Comparison of ENCODE assay signal across 8 cellular contexts in the genomic region with DNA sequence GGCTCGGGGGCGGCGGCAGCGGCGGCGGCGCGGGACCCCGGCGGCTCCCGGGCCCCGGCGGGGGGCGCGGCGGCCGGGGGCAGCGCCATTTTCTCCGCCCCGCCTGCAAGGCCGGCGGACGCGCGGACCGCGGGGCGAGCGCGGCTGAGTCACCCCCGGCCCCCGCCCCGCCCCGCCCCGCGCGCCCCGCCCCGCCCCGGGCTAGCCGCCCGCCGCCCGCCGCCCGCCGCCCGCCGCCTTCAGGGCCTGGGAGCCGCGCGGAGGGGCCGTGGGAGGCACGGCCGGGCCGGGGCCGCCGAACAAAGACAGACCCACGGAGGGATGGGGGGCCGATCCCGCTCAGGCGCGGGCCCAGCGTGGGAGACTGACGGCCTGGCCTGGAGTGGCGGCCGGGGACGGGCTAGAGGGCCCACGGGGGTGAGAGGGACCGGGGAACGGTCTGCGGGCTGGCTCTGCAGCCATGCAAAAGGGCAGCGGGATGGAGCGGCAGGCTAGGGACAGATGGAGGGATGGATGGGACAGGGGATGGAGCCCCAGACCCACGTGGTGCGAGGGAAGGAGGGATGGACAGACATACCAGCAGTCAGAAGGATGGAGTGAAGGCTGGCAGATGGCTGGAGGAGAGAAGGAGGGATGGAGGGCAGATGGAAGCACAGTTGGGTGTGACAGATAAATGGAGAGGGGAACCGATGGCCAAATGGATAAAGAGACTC. TPM values are rescaled to one million over a fixed set of nuclear protein-coding genes. Genes with fewer than 3 reads are reported as not detected.
DNase-seq lines count a peak whose midpoint lies in the region; ATAC-seq and TF ChIP-seq lines count a peak whose summit lies in the region.

EIF4E3 (minus strand) TSS at position 124 of the 713 bp plus-strand sequence; CDS start at position 89, 35 bp downstream.

- no peaks in the 10 kb centered on the region for H3K36me3 Mint-ChIP-seq in progenitor cell of endocrine pancreas (ENCODE audit: insufficient read depth)

- TF ChIP-seq POLR2A in adrenal gland (IDR thresholded peaks at IDR 0.05), result no peak

- no peaks in the 10 kb centered on the region for H3K9me3 ChIP-seq in adrenal gland (replicated peaks in 1 of 3)

- TF ChIP-seq CTCF in adrenal gland (IDR thresholded peaks at IDR 0.05) (no peak), progenitor cell of endocrine pancreas (IDR thresholded peaks at IDR 0.05; ENCODE audit: unreplicated experiment) (no peak)

- peak; percentile 94 for DNase-seq in GM03348 (ENCODE audit: low spot score)
- DNase-seq in HEK293T (ENCODE audit: extremely low spot score), result peak; percentile 72
- peak; percentile 37 for DNase-seq in RPMI7951 (ENCODE audit: low read depth)
- peak in 5 of 7 donors; percentile 22 to 33 (median 29) for DNase-seq in adrenal gland
- DNase-seq in left ventricle myocardium superior, result peak; percentile 69
- peak; percentile 15 for DNase-seq in progenitor cell of endocrine pancreas (ENCODE audit: low spot score, unreplicated experiment)
- DNase-seq in NCI-H1105 treated with DMSO at 0.1 percent for 48 hours (lab: John Stamatoyannopoulos, UW), result no peak
- DNase-seq in A172 (ENCODE audit: low spot score), result no peak

- CTCF ChIA-PET in HEK293T (lab: Yijun Ruan, JAX), result no interaction called here

- H3K4me3 ChIP-seq in adrenal gland, result peak within 1 kb of the TSS; percentile 28 to 99 (median 48)

- intact Hi-C loops in adrenal gland (cut with DNase I) (loop anchor here in 1 of 2 donors (10.0 kb wide), 1 partner anchor 129 kb away; no protein-coding TSS in a partner anchor), left ventricle myocardium superior (cut with micrococcal nuclease) (no loop called here)

- peak within 1 kb of the TSS; percentile 74 for H3K4me3 Mint-ChIP-seq in progenitor cell of endocrine pancreas (ENCODE audit: low read depth)

- peak within 1 kb of the TSS in 3 of 5 donors; percentile 26 to 77 (median 39) for H3K27ac ChIP-seq in adrenal gland

- H3K27me3 ChIP-seq in adrenal gland, result no peaks in the 10 kb centered on the region

- no peaks in the 10 kb centered on the region for H3K36me3 ChIP-seq in adrenal gland (replicated peaks in 1 of 2)

- POLR2A ChIA-PET in HEK293T (lab: Yijun Ruan, JAX), result no interaction called here

- peak within 1 kb of the TSS; percentile 81 for H3K27ac Mint-ChIP-seq in progenitor cell of endocrine pancreas

- 2 to 23% (median 10%) methylated on average over 9 to 77 of the region's 77 CpGs for WGBS in adrenal gland, 4 donors

- H3K4me1 Mint-ChIP-seq in progenitor cell of endocrine pancreas (ENCODE audit: low read depth), result peaks cover 10% of the 10 kb centered on the region

- ATAC-seq in left ventricle myocardium superior, result peak; percentile 72

- no peaks in the 10 kb centered on the region for H3K9me3 Mint-ChIP-seq in progenitor cell of endocrine pancreas (ENCODE audit: low read depth)

- peaks cover 6 to 7% of the 10 kb centered on the region in 2 donors for H3K4me1 ChIP-seq in adrenal gland (replicated peaks in 1 of 2)

- H3K27me3 Mint-ChIP-seq in progenitor cell of endocrine pancreas, result peaks cover 66% of the 10 kb centered on the region

TF ChIP-seq in HEK293T, 16 proteins besides CTCF, POLR2A, EP300 and RAD21:
- TF ChIP-seq FOXK2 (IDR thresholded peaks at IDR 0.05), result no peak
- TF ChIP-seq, protein P1, sequence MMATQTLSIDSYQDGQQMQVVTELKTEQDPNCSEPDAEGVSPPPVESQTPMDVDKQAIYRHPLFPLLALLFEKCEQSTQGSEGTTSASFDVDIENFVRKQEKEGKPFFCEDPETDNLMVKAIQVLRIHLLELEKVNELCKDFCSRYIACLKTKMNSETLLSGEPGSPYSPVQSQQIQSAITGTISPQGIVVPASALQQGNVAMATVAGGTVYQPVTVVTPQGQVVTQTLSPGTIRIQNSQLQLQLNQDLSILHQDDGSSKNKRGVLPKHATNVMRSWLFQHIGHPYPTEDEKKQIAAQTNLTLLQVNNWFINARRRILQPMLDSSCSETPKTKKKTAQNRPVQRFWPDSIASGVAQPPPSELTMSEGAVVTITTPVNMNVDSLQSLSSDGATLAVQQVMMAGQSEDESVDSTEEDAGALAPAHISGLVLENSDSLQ (IDR thresholded peaks at IDR 0.05), result 0 out of 2 replicates have a peak, but pooled peaks have one; percentile 7
TF ChIP-seq in HEK293T: peak in this region for 1.

RNA-seq across cellular contexts. Expression of gene EIF4E3, which starts in this region (rescaled TPM):
- 1.6 and 1.7 TPM in 2 replicates for total RNA-seq in RPMI7951 (2014; rRNA removed; shearing (Covaris generic))
- total RNA-seq in adrenal gland, result 10 to 100 TPM in 5 of 8 donors, 1 to 10 TPM in 3; 4.4 to 16.1 (median 12.2) TPM
- 10 to 100 TPM in 1 of 3 donors, 1 to 10 TPM in 2; 5.0 to 13.1 (median 7.9) TPM for polyA plus RNA-seq in adrenal gland
- total RNA-seq in left ventricle myocardium superior, result 55.7 TPM
- total RNA-seq in progenitor cell of endocrine pancreas, result 11.9 and 12.1 TPM in 2 replicates
- 0.60 and 1.6 TPM in 2 replicates for total RNA-seq in A172 (2014; rRNA removed; shearing (Covaris generic))

Comparison
In these comparisons a context has a peak if more than half of its experiments do, and no peak if none do; other contexts are left out.
1. DNase-seq: peak in GM03348 (single experiment), HEK293T (single experiment), RPMI7951 (single experiment), adrenal gland (5 of 7), left ventricle myocardium superior (single experiment) and progenitor cell of endocrine pancreas (single experiment); none in NCI-H1105 treated with DMSO at 0.1 percent for 48 hours (single experiment) and A172 (single experiment).